8 cellular contexts compared by ENCODE assay signal in the genomic region with DNA sequence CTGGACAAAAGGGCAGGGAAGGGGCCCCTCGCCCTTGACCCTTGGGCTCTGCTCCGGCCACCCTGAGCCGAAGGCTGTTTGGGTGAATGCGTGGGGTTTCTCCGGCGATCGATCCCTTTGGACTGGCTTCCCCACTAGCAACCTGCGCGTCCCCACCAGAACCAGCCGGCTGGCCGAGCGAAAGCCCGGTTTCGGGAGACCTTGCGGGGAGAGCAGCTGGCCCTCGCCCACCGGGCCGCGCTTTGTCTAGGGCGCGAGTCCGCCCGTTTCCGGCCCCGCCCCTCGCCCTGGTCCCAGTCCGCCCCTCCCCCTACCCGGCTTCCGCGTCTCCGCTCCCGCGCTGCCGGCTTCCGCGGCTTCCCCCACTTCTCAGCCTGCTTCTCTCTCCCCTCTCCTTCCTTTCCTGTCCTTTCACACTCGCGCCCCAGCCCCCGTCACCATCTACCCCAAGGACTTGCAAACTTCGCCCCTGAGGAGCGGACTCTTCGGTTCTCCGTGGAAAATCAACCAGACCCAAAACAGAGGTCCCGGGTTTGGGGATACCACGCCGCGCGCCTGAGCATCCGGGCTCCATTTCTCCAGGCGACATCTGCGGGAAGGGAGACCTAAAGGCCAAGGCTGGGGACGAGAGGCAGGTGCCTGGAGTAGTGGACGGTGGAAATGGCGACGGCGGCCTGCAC. TPM values are rescaled to one million over a fixed set of nuclear protein-coding genes. Genes with fewer than 3 reads are reported as not detected.
A peak's percentile ranks its signal among the peaks of the same experiment; 100 is the strongest.
DNase-seq lines count a peak whose midpoint lies in the region; ATAC-seq, FAIRE-seq and TF ChIP-seq lines count a peak whose summit lies in the region.

No MANE protein-coding gene starts in this region.

- no peak for FAIRE-seq in GM12878 (lab: Jason Lieb, UNC)

- H3K9me3 ChIP-seq in GM12878 (replicated peaks; ENCODE audit: control insufficient read depth, insufficient read depth, low read length) (no peaks in the 10 kb centered on the region; the same call in 2 of the 3 replicates), right lobe of liver (no peaks in the 10 kb centered on the region)

- peaks cover 95% of the 10 kb centered on the region for H3K27me3 Mint-ChIP-seq in stimulated activated naive CD8-positive, alpha-beta T cell treated with anti-CD3 and anti-CD28 coated beads, Interleukin-15, Interleukin-2, amounts not matched to agents 100 ng/mL and 50 ng/mL, for 24 hours

- no peak overlapping the region for H3K27ac Mint-ChIP-seq in stimulated activated naive CD8-positive, alpha-beta T cell treated with anti-CD3 and anti-CD28 coated beads, Interleukin-15, Interleukin-2, amounts not matched to agents 100 ng/mL and 50 ng/mL, for 24 hours

- H4K20me1 ChIP-seq in GM12878 (ENCODE audit: control insufficient read depth, insufficient read depth): no peaks in the 10 kb centered on the region

- TF ChIP-seq RAD21 in GM12878 (IDR thresholded peaks at IDR 0.05; ENCODE audit: insufficient read depth, low read depth, low read length): no peak

- no peak overlapping the region for H3K9ac ChIP-seq in GM12878 (ENCODE audit: control insufficient read depth, insufficient read depth, low read length)

- RAD21 ChIA-PET in GM12878 (lab: Charles Lee; ENCODE audit: unreplicated experiment): no interaction called here

- SMC1A ChIA-PET in GM12878 (lab: Charles Lee; ENCODE audit: uncharacterized antibody, unreplicated experiment): no interaction called here

- H2AFZ ChIP-seq in GM12878 (ENCODE audit: control insufficient read depth, low read depth, low read length): no peak overlapping the region

- H3K27me3 ChIP-seq in GM12878 (replicated peaks in 1 of 2; ENCODE audit: control insufficient read depth in 2 of 2, insufficient read depth in 2 of 2, low read length in 1 of 2) (peaks cover 15 to 22% of the 10 kb centered on the region in 2 experiments), right lobe of liver (peaks cover 0 to 30% of the 10 kb centered on the region in 2 donors)

- POLR2A ChIA-PET in GM12878 (lab: Charles Lee): no interaction called here

- peaks cover 25% of the 10 kb centered on the region for H3K4me1 Mint-ChIP-seq in stimulated activated naive CD8-positive, alpha-beta T cell treated with anti-CD3 and anti-CD28 coated beads, Interleukin-15, Interleukin-2, amounts not matched to agents 100 ng/mL and 50 ng/mL, for 24 hours (ENCODE audit: low read depth)

- H3K9me3 Mint-ChIP-seq in stimulated activated naive CD8-positive, alpha-beta T cell treated with anti-CD3 and anti-CD28 coated beads, Interleukin-15, Interleukin-2, amounts not matched to agents 100 ng/mL and 50 ng/mL, for 24 hours: peaks cover 5% of the 10 kb centered on the region

- no peak overlapping the region for H3K4me2 ChIP-seq in GM12878 (ENCODE audit: control insufficient read depth, insufficient read depth)

- H3K4me1 ChIP-seq in GM12878 (ENCODE audit: control insufficient read depth, insufficient read depth, low read length) (no peaks in the 10 kb centered on the region), right lobe of liver (peaks cover 0 to 15% (median 4%) of the 10 kb centered on the region in 4 donors)

- TF ChIP-seq POLR2A in GM12878 (IDR thresholded peaks at IDR 0.05; ENCODE audit: low read depth, low read length) (no peak), right lobe of liver (IDR thresholded peaks at IDR 0.05) (no peak)

- intact Hi-C loops in GM12878 (cut with micrococcal nuclease; ENCODE audit: unreplicated experiment): no loop called here
- intact Hi-C loops in right lobe of liver (cut with DNase I): no loop called here

- H3K27ac ChIP-seq in GM12878 (ENCODE audit: control insufficient read depth, insufficient read depth) (no peak overlapping the region), right lobe of liver (no peak overlapping the region)

- in situ Hi-C loops in Caki2 (cut with HindIII; ENCODE audit: low pct_unique_long_range_greater_than_20kb, low sequenced_read_pairs) (no loop called here), GM12878 (cut with MboI) (no loop called here)

- H3K36me3 Mint-ChIP-seq in stimulated activated naive CD8-positive, alpha-beta T cell treated with anti-CD3 and anti-CD28 coated beads, Interleukin-15, Interleukin-2, amounts not matched to agents 100 ng/mL and 50 ng/mL, for 24 hours (ENCODE audit: low read depth): peaks cover 4% of the 10 kb centered on the region

- H3K36me3 ChIP-seq in GM12878 (ENCODE audit: control insufficient read depth in 2 of 2, insufficient read depth in 2 of 2, low read length in 1 of 2): no peaks in the 10 kb centered on the region
- no peaks in the 10 kb centered on the region for H3K36me3 ChIP-seq in right lobe of liver

- H3K4me3 ChIP-seq in GM12878 (no peak overlapping the region), right lobe of liver (peak overlapping the region; percentile 26 to 37 (median 28))

- DNase-seq in Caki2 (ENCODE audit: low read depth) (peak; percentile 34), MV-4-11 (lab: John Stamatoyannopoulos, UW) (peak; percentile 26), GM12878 (ENCODE audit: low read depth, low spot score) (no peak), right lobe of liver (peak in 1 of 3 donors; percentile 47)

- no TSS peak for BruUV-seq in GM12878 (replicated peaks; lab: Mats Ljungman, UMichigan)

- peak overlapping the region; percentile 41 for H3K4me3 Mint-ChIP-seq in stimulated activated naive CD8-positive, alpha-beta T cell treated with anti-CD3 and anti-CD28 coated beads, Interleukin-15, Interleukin-2, amounts not matched to agents 100 ng/mL and 50 ng/mL, for 24 hours

- CTCF ChIA-PET in GM12878 (lab: Yijun Ruan, JAX): no interaction called here

- H3K79me2 ChIP-seq in GM12878 (ENCODE audit: control insufficient read depth, insufficient read depth, low read length): no peaks in the 10 kb centered on the region

- ATAC-seq in GM12878 (no peak), right lobe of liver (peak; percentile 59 to 77 (median 67)), GM19351 (IDR thresholded peaks at IDR 0.05; ENCODE audit: unreplicated experiment) (no peak), GM18870 (IDR thresholded peaks at IDR 0.05; ENCODE audit: unreplicated experiment) (no peak), HG03439 (IDR thresholded peaks at IDR 0.05; ENCODE audit: unreplicated experiment) (no peak)

- TF ChIP-seq EP300 in GM12878 (IDR thresholded peaks at IDR 0.05; ENCODE audit: borderline replicate concordance in 1 of 2, control insufficient read depth in 1 of 2, low read depth in 2 of 2, low read length in 2 of 2): no peak

- no peak for TF ChIP-seq CTCF in GM12878 (IDR thresholded peaks at IDR 0.05 in 2 of 3, conservative IDR thresholded peaks at IDR 0.05 in 1 of 3; ENCODE audit: control insufficient read depth in 2 of 3, extremely low read depth in 1 of 3, insufficient read depth in 1 of 3, low read depth in 3 of 3, low read length in 3 of 3)
- TF ChIP-seq CTCF in right lobe of liver (IDR thresholded peaks at IDR 0.05): no peak

- WGBS in GM12878 (ENCODE audit: insufficient coverage, insufficient replicate concordance, low lambda C conversion rate, missing lambda C conversion rate): 26% methylated on average over 34 of the region's 56 CpGs
- 4% methylated on average over 28 of the region's 56 CpGs for WGBS in right lobe of liver (ENCODE audit: insufficient coverage, low coverage, low lambda C conversion rate, missing lambda C conversion rate)

RNA-seq across cellular contexts. Expression of a gene that starts 12.7 kb away (rescaled TPM):
- not detected in 2 replicates for total RNA-seq in Caki2 (2014; rRNA removed; shearing (Covaris generic); ENCODE audit: low replicate concordance)
- not detected in 2 replicates for total RNA-seq in GM12878 (2013; cell fraction: nucleolus; rRNA removed)
- total RNA-seq in GM12878 (2014; rRNA removed) (not detected in 2 replicates), GM12878 (2014; rRNA removed; fragmentation: Illumina TruSeq; extraction: Trizol) (not detected in 2 replicates), GM12878 (2021) (not detected in 2 replicates), right lobe of liver (not detected)
- polyA plus RNA-seq in GM12878 (2011; ENCODE audit: low read depth): not detected
- polyA plus RNA-seq in GM12878 (2011; rRNA removed) (not detected in 2 replicates), GM12878 (2014; fragmentation: Illumina TruSeq; extraction: Trizol) (not detected in 2 replicates), GM12878 (2014; fragmentation: Nextera tagmentation; extraction: Ambion mirVana) (not detected), GM12878 (2014; rRNA removed) (not detected in 2 replicates), GM12878 (2016; fragmentation: Nextera tagmentation; extraction: Ambion mirVana) (not detected)
- not detected in 2 replicates for polyA plus RNA-seq in GM12878 (2011; cell fraction: cytosol; rRNA removed)
- polyA plus RNA-seq in GM12878 (2011; cell fraction: nucleus; rRNA removed): not detected in 2 replicates
- polyA plus RNA-seq in GM12878 (2012): not detected in 2 replicates
- not detected in 2 replicates for polyA minus RNA-seq in GM12878 (2011; rRNA and poly(A)+ RNA removed)
- polyA minus RNA-seq in GM12878 (2011; cell fraction: cytosol; rRNA and poly(A)+ RNA removed): not detected in 2 replicates
- polyA minus RNA-seq in GM12878 (2011; cell fraction: nucleus; rRNA and poly(A)+ RNA removed): not detected in 2 replicates

RNA-seq across cellular contexts. Expression of a gene that starts 48.0 kb away (rescaled TPM):
- not detected in 2 replicates for total RNA-seq in Caki2 (2014; rRNA removed; shearing (Covaris generic); ENCODE audit: low replicate concordance)
- total RNA-seq in GM12878 (2013; cell fraction: nucleolus; rRNA removed): not detected in 2 replicates
- total RNA-seq in GM12878 (2014; rRNA removed) (not detected in 2 replicates), GM12878 (2014; rRNA removed; fragmentation: Illumina TruSeq; extraction: Trizol) (not detected in 2 replicates), GM12878 (2021) (not detected in 2 replicates), right lobe of liver (under 1 TPM in 1 of 6 experiments, not detected in 5; 0.44 TPM)
- polyA plus RNA-seq in GM12878 (2011; ENCODE audit: low read depth): not detected
- polyA plus RNA-seq in GM12878 (2011; rRNA removed) (not detected in 2 replicates), GM12878 (2014; fragmentation: Illumina TruSeq; extraction: Trizol) (not detected in 2 replicates), GM12878 (2014; fragmentation: Nextera tagmentation; extraction: Ambion mirVana) (not detected), GM12878 (2014; rRNA removed) (not detected in 2 replicates), GM12878 (2016; fragmentation: Nextera tagmentation; extraction: Ambion mirVana) (not detected)
- polyA plus RNA-seq in GM12878 (2011; cell fraction: cytosol; rRNA removed): not detected in 2 replicates
- polyA plus RNA-seq in GM12878 (2011; cell fraction: nucleus; rRNA removed): not detected in 2 replicates
- not detected in 2 replicates for polyA plus RNA-seq in GM12878 (2012)
- not detected in 2 replicates for polyA minus RNA-seq in GM12878 (2011; rRNA and poly(A)+ RNA removed)
- not detected in 2 replicates for polyA minus RNA-seq in GM12878 (2011; cell fraction: cytosol; rRNA and poly(A)+ RNA removed)
- polyA minus RNA-seq in GM12878 (2011; cell fraction: nucleus; rRNA and poly(A)+ RNA removed): not detected in 2 replicates

RNA-seq across cellular contexts. Expression of a gene that starts 52.1 kb away (rescaled TPM):
- not detected in 2 replicates for total RNA-seq in Caki2 (2014; rRNA removed; shearing (Covaris generic); ENCODE audit: low replicate concordance)
- total RNA-seq in GM12878 (2013; cell fraction: nucleolus; rRNA removed): not detected in 2 replicates
- not detected in 2 replicates for total RNA-seq in GM12878 (2014; rRNA removed)
- total RNA-seq in GM12878 (2014; rRNA removed; fragmentation: Illumina TruSeq; extraction: Trizol): not detected in 2 replicates
- total RNA-seq in GM12878 (2021): not detected in 2 replicates
- polyA plus RNA-seq in GM12878 (2011; ENCODE audit: low read depth): not detected
- polyA plus RNA-seq in GM12878 (2011; rRNA removed): not detected in 2 replicates
- polyA plus RNA-seq in GM12878 (2011; cell fraction: cytosol; rRNA removed): not detected in 2 replicates
- not detected in 2 replicates for polyA plus RNA-seq in GM12878 (2011; cell fraction: nucleus; rRNA removed)
- not detected in 2 replicates for polyA plus RNA-seq in GM12878 (2012)
- polyA plus RNA-seq in GM12878 (2014; fragmentation: Illumina TruSeq; extraction: Trizol): not detected in 2 replicates
- not detected for polyA plus RNA-seq in GM12878 (2014; fragmentation: Nextera tagmentation; extraction: Ambion mirVana)
- not detected in 2 replicates for polyA plus RNA-seq in GM12878 (2014; rRNA removed)
- polyA plus RNA-seq in GM12878 (2016; fragmentation: Nextera tagmentation; extraction: Ambion mirVana): not detected
- polyA minus RNA-seq in GM12878 (2011; rRNA and poly(A)+ RNA removed): not detected in 2 replicates
- polyA minus RNA-seq in GM12878 (2011; cell fraction: cytosol; rRNA and poly(A)+ RNA removed): not detected in 2 replicates
- not detected in 2 replicates for polyA minus RNA-seq in GM12878 (2011; cell fraction: nucleus; rRNA and poly(A)+ RNA removed)
- under 1 TPM in 1 of 6 experiments, not detected in 5; 0.16 TPM for total RNA-seq in right lobe of liver

Comparison
In these comparisons a context has a peak if more than half of its experiments do, and no peak if none do; other contexts are left out.
1. ATAC-seq: peak in right lobe of liver (4 of 4); none in GM12878 (single experiment), GM19351 (single experiment), GM18870 (single experiment) and HG03439 (single experiment).